8 cellular contexts compared by ENCODE assay signal in the genomic region with DNA sequence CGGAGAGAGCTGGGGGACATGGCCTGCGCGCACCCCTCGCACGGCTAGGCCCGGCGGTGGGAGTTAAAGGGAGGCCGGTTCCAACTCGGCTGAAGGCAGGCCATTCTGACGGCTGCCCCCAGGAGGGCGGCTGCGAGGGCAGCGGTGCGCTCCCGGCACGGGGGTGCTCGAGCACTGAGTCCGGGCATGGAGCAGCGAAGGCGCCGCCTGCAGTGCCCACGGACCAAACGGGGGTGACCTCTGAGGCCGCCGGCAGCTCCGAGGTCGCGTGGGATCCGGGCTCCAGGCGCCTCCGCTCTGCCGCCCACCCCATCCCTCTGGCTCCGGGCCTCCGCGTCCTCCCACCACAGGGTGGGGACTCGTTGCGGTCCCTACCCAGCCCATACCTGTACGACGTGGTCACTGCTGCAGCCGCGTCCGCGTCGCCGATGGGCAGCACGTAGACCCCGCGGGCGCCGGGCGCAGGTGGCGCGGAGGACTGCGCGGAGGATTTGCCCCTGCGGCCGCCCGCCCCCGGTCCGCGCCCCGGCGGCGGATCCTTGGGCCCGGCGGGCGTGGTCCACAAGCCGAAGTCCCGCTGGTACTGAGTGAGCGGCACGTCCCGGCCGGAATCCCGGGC. TPM values are rescaled to one million over a fixed set of nuclear protein-coding genes. Genes with fewer than 3 reads are reported as not detected.
DNase-seq lines count a peak whose midpoint lies in the region; ATAC-seq, FAIRE-seq and TF ChIP-seq lines count a peak whose summit lies in the region.

No MANE protein-coding gene starts in this region.

- ATAC-seq in GM21423 (IDR thresholded peaks at IDR 0.05; ENCODE audit: unreplicated experiment) (peak; percentile 22), HG03025 (IDR thresholded peaks at IDR 0.05; ENCODE audit: low FRiP score, unreplicated experiment) (no peak)

- POLR2A ChIA-PET in PC-9 (lab: Charles Lee; ENCODE audit: unreplicated experiment) = no interaction called here

- peaks cover 20% of the 10 kb centered on the region for H3K4me1 Mint-ChIP-seq in stimulated activated naive CD8-positive, alpha-beta T cell treated with anti-CD3 and anti-CD28 coated beads, Interleukin-15, Interleukin-2, amounts not matched to agents 100 ng/mL and 50 ng/mL, for 24 hours (ENCODE audit: low read depth)

- H3F3A ChIP-seq in PC-9 (ENCODE audit: insufficient read depth, low read depth) = peaks cover 29% of the 10 kb centered on the region

- H3K27ac Mint-ChIP-seq in stimulated activated naive CD8-positive, alpha-beta T cell treated with anti-CD3 and anti-CD28 coated beads, Interleukin-15, Interleukin-2, amounts not matched to agents 100 ng/mL and 50 ng/mL, for 24 hours = peak overlapping the region; percentile 59

- 0 out of 2 replicates have a peak, but pooled peaks cover 7% of the 10 kb centered on the region for H3K4me1 ChIP-seq in PC-9 (replicated peaks; ENCODE audit: insufficient read depth)

- no peaks in the 10 kb centered on the region for H3K79me2 ChIP-seq in PC-9 (ENCODE audit: low read depth)

- H3K27ac ChIP-seq in PC-9 = no peak overlapping the region

- H3K4me3 ChIP-seq in PC-9 = peak overlapping the region; percentile 59; the same call in 1 of the 2 replicates
- H3K4me3 ChIP-seq in bronchial epithelial cell (ENCODE audit: low read depth, low read length) = peak overlapping the region; percentile 46

- intact Hi-C loops in PC-9 (cut with micrococcal nuclease; ENCODE audit: unreplicated experiment) = loop anchor here (2.0 to 5.0 kb wide), 3 partner anchors 20 to 462 kb away; partner anchors contain the start of gene PARL

- H2AFZ ChIP-seq in PC-9 = peak overlapping the region; percentile 65; the same call in 1 of the 2 replicates

- in situ Hi-C loops in Caki2 (cut with HindIII; ENCODE audit: low pct_unique_long_range_greater_than_20kb, low sequenced_read_pairs) = no loop called here

- no peaks in the 10 kb centered on the region for H3K9me3 Mint-ChIP-seq in stimulated activated naive CD8-positive, alpha-beta T cell treated with anti-CD3 and anti-CD28 coated beads, Interleukin-15, Interleukin-2, amounts not matched to agents 100 ng/mL and 50 ng/mL, for 24 hours

- DNase-seq in Caki2 (ENCODE audit: low read depth) (peak; percentile 38), PC-9 (peak in 1 of 2 experiments; percentile 36), bronchial epithelial cell (ENCODE audit: low read depth) (no peak), kidney tubule cell (ENCODE audit: low spot score) (peak; percentile 23), NCI-H2171 treated with DMSO at 0.1 percent for 48 hours (lab: John Stamatoyannopoulos, UW) (no peak)

- FAIRE-seq in bronchial epithelial cell (lab: Jason Lieb, UNC) = no peak

- H3K36me3 ChIP-seq in PC-9 (ENCODE audit: low read depth) = no peaks in the 10 kb centered on the region
- peaks cover under 1% of the 10 kb centered on the region for H3K36me3 ChIP-seq in bronchial epithelial cell (ENCODE audit: control insufficient read depth, insufficient read depth, low read length)

- no peaks in the 10 kb centered on the region for H3K9me2 ChIP-seq in PC-9 (ENCODE audit: insufficient read depth)

- H3K4me3 Mint-ChIP-seq in stimulated activated naive CD8-positive, alpha-beta T cell treated with anti-CD3 and anti-CD28 coated beads, Interleukin-15, Interleukin-2, amounts not matched to agents 100 ng/mL and 50 ng/mL, for 24 hours = peak overlapping the region; percentile 80

- no TSS peak for BruUV-seq in PC-9 (replicated peaks; lab: Mats Ljungman, UMichigan)

- no peaks in the 10 kb centered on the region for H3K9me3 ChIP-seq in PC-9 (ENCODE audit: insufficient read depth, low read depth)

- peaks cover under 1% of the 10 kb centered on the region for H3K36me3 Mint-ChIP-seq in stimulated activated naive CD8-positive, alpha-beta T cell treated with anti-CD3 and anti-CD28 coated beads, Interleukin-15, Interleukin-2, amounts not matched to agents 100 ng/mL and 50 ng/mL, for 24 hours (ENCODE audit: low read depth)

- H3K27me3 Mint-ChIP-seq in stimulated activated naive CD8-positive, alpha-beta T cell treated with anti-CD3 and anti-CD28 coated beads, Interleukin-15, Interleukin-2, amounts not matched to agents 100 ng/mL and 50 ng/mL, for 24 hours = no peaks in the 10 kb centered on the region

- H4K20me1 ChIP-seq in PC-9 (ENCODE audit: insufficient read depth) = peaks cover 7% of the 10 kb centered on the region

- H3K4me2 ChIP-seq in PC-9 = peak overlapping the region; percentile 79

- CTCF ChIA-PET in PC-9 (lab: Charles Lee) = interaction anchor here (0.6 to 1.6 kb wide), 4 partner anchors 16 to 400 kb away, joined by 3 to 6 read pairs (median 4); no protein-coding TSS in a partner anchor

- no peaks in the 10 kb centered on the region for H3K27me3 ChIP-seq in PC-9 (ENCODE audit: insufficient read depth, low read depth)
- H3K27me3 ChIP-seq in bronchial epithelial cell (ENCODE audit: control insufficient read depth, insufficient read depth, low read length) = no peaks in the 10 kb centered on the region

- TF ChIP-seq CTCF in PC-9 (conservative IDR thresholded peaks at IDR 0.05) (no peak), bronchial epithelial cell (IDR thresholded peaks at IDR 0.05; ENCODE audit: insufficient read depth, low read length, severe bottlenecking) (no peak)

RNA-seq across cellular contexts. Expression of gene MAP6D1, which starts 0.5 kb away (rescaled TPM):
- total RNA-seq in Caki2 (2014; rRNA removed; shearing (Covaris generic); ENCODE audit: low replicate concordance) = 4.9 TPM in 1 of 2 replicates, not detected in the other
- total RNA-seq in PC-9 (2021) = 2.2 TPM in 2 replicates
- 0.79 and 0.90 TPM in 2 replicates for total RNA-seq in bronchial epithelial cell

RNA-seq across cellular contexts. Expression of gene PARL, which starts 59.8 kb away (rescaled TPM):
- 38.7 and 60.1 TPM in 2 replicates for total RNA-seq in Caki2 (2014; rRNA removed; shearing (Covaris generic); ENCODE audit: low replicate concordance)
- 109 and 180 TPM in 2 replicates for total RNA-seq in PC-9 (2021)
- total RNA-seq in bronchial epithelial cell = 68.0 and 75.6 TPM in 2 replicates

Comparison
In these comparisons a context has a peak if more than half of its experiments do, and no peak if none do; other contexts are left out.
1. DNase-seq: peak in Caki2 (single experiment) and kidney tubule cell (single experiment); none in bronchial epithelial cell (single experiment) and NCI-H2171 treated with DMSO at 0.1 percent for 48 hours (single experiment).